ENCODE assay signal across 29 cellular contexts in the genomic region with DNA sequence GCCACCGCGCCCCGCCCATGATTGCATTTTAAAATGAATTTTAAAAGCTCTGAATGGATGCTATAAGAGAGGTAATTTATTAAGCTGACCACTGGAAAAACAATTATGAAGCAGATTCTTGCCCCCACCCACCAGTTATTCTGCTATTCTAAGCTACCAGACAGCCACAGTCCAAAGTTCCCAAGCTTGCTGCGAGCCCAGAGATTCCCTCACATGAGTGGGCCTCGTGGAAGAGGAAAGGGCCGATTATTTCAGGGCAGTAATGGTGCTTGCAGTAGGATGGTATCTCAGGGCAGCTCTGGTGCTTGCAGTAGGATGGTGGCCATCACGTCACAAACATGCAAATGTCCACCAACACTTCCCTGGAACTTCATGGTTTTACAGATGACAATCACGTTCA. TPM values are rescaled to one million over a fixed set of nuclear protein-coding genes. Genes with fewer than 3 reads are reported as not detected.
"Had no signal": no experiment of that assay in that cellular context is flagged by ENCODE, and none has a peak within 500 bp of the region (broad histone marks: within the 10 kb centered on the region; RNA-seq: fewer than 3 reads in every experiment).

No MANE protein-coding gene starts in this region.

- DNase-seq: activated CD4-positive, alpha-beta T cell treated with anti-CD3 and anti-CD28 coated beads, Interleukin-2, amount 10 ng/mL, durations not matched to agents 24 days and 14 days; activated CD4-positive, alpha-beta T cell treated with anti-CD3 and anti-CD28 coated beads, Interleukin-2, amount 50 U/mL, for 4 hours; activated CD8-positive, alpha-beta T cell treated with anti-CD3 and anti-CD28 coated beads for 36 hours; activated effector memory CD4-positive, alpha-beta T cell treated with anti-CD3 and anti-CD28 coated beads, Interleukin-2, amount 50 U/mL, for 16 hours; activated naive CD4-positive, alpha-beta T cell; activated naive CD4-positive, alpha-beta T cell treated with anti-CD3 and anti-CD28 coated beads, Interleukin-2, amount 50 U/mL, for 16 hours; activated naive CD8-positive, alpha-beta T cell treated with anti-CD3 and anti-CD28 coated beads for 36 hours; activated T-cell treated with anti-CD3 and anti-CD28 coated beads, Interleukin-2, amount 50 U/mL, for 1 hour; activated T-cell treated with anti-CD3 and anti-CD28 coated beads, Interleukin-2, amount 50 U/mL, for 72 hours; amniotic stem cell; aorta; brain microvascular endothelial cell; central memory CD4-positive, alpha-beta T cell; Karpas-422; KBM-7; NCI-H1105 treated with DMSO at 0.1 percent for 48 hours; NCI-H1436; NCI-H1694; NCI-H1930; NCI-H510A; NCI-H748 treated with DMSO at 0.1 percent for 48 hours; SW 1271; T-helper 1 cell; T-helper 2 cell; T-helper 9 cell had no signal

- H3K36me3 ChIP-seq: brain microvascular endothelial cell had no signal

- ATAC-seq: activated CD8-positive, alpha-beta T cell treated with anti-CD3 and anti-CD28 coated beads for 36 hours; activated T-cell treated with anti-CD3 and anti-CD28 coated beads, Interleukin-2, amount 50 U/mL, for 72 hours; activated T-helper 17 cell treated with anti-CD3 and anti-CD28 coated beads, Interleukin-2, amount 50 U/mL, for 72 hours; Right ventricle myocardium inferior had no signal

- H3K27ac ChIP-seq: brain microvascular endothelial cell, PC-9 had no signal

- H3K4me3 ChIP-seq: PC-9 had no signal

- H3K27me3 ChIP-seq: brain microvascular endothelial cell had no signal

RNA-seq across cellular contexts. Expression of gene SLC22A23, which starts 56.7 kb away (rescaled TPM):
- total RNA-seq: OCI-LY7 had no signal
